In the genomic region with DNA sequence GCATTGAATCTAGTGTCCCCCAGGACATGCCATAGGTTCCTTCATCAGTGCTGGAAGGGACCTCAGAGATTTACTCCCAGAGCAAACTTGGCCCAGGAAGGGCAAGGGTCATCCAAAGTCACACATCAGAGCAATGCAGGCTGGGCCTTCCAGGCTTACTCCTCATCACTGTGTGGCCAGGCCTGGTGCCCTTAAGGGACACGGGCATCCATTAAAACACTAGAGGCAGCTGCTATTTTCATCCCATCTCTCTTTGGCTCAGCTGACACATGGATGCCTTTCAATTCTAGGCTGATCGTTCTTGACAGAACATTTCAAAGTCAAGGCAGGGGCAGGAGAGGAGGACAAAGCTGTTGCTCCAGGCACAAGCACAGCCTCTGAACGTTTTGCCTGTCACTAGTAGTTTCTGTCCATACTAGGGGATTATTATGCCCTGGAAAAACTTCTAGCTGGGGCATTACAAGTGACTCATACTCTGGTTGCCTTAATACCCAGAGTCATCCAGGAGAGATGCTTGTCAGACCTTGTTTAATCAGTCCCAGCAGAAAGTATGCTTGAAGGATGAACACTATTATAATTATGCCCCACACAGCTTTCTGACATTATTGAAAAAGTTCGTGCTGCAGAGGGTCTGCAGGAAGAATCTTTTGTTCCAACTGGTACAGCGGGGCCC, we compare ENCODE assay signal across 18 cellular contexts.
DNase-seq lines count a peak whose midpoint lies in the region; ATAC-seq and TF ChIP-seq lines count a peak whose summit lies in the region.
"Had no signal": no experiment of that assay in that cellular context is flagged by ENCODE, and none has a peak within 500 bp of the region (broad histone marks: within the 10 kb centered on the region; RNA-seq: fewer than 3 reads in every experiment).

No MANE protein-coding gene starts in this region.

- peak; percentile 44 for ATAC-seq in foreskin keratinocyte
- ATAC-seq: GM12878, PC-3 had no signal

- H2AFZ ChIP-seq in PC-9 = no peak overlapping the region

- H3K27ac ChIP-seq in BLaER1 treated with 17β-estradiol and CSF1 and Interleukin-3, amounts not matched to agents 10 nM and 100 nM = peak overlapping the region in 4 of 11 experiments; percentile 33 to 58 (median 53); a peak in 8 of 22 replicates
- H3K27ac ChIP-seq in foreskin keratinocyte (no peak overlapping the region), PC-9 (no peak overlapping the region)

- CTCF ChIA-PET in PC-9 (lab: Charles Lee) = no interaction called here

- H3K4me2 ChIP-seq in BLaER1 treated with 17β-estradiol and CSF1 and Interleukin-3, amounts not matched to agents 10 nM and 100 nM = peak overlapping the region; percentile 19 to 97 (median 82); a peak in 20 of 22 replicates
- no peak overlapping the region for H3K4me2 ChIP-seq in PC-9

- DNase-seq in RPMI7951 (ENCODE audit: low read depth) (peak; percentile 33), foreskin keratinocyte (peak; percentile 31 to 56), mesenteric fat pad (ENCODE audit: low spot score) (peak; percentile 47), middle frontal gyrus (ENCODE audit: extremely low spot score, low spot score) (no peak), PC-9 (no peak)
- no peak for DNase-seq in activated effector memory CD4-positive, alpha-beta T cell treated with Interleukin-2 at 50 U/mL for 16 hours
- DNase-seq: DMS 273 treated with DMSO at 0.1 percent for 48 hours, GDM1, KBM-7, NCI-H1436, NCI-H2029 treated with DMSO at 0.1 percent for 48 hours, NCI-H2171 treated with DMSO at 0.1 percent for 48 hours, NCI-H748 treated with DMSO at 0.1 percent for 48 hours, PC-3, SHP77 had no signal

- intact Hi-C loops in PC-9 (cut with micrococcal nuclease; ENCODE audit: unreplicated experiment) = no loop called here

- H3K9ac ChIP-seq in BLaER1 treated with 17β-estradiol and CSF1 and Interleukin-3, amounts not matched to agents 10 nM and 100 nM = peak overlapping the region in 5 of 11 experiments; percentile 2 to 60 (median 55); a peak in 7 of 22 replicates

- POLR2A ChIA-PET in PC-9 (lab: Charles Lee; ENCODE audit: unreplicated experiment) = interaction anchor here (0.5 kb wide), 1 partner anchor 14 kb away, joined by 10 read pairs; no protein-coding TSS in a partner anchor

- peaks cover 6 to 34% (median 16%) of the 10 kb centered on the region in 11 experiments; a peak in 17 of 22 replicates for H3K9me3 ChIP-seq in BLaER1 treated with 17β-estradiol and CSF1 and Interleukin-3, amounts not matched to agents 10 nM and 100 nM (replicated peaks in 1 of 11)
- H3K9me3 ChIP-seq in PC-9 (ENCODE audit: insufficient read depth, low read depth) = no peaks in the 10 kb centered on the region
- H3K9me3 ChIP-seq: HAP-1 had no signal

- TF ChIP-seq CTCF in foreskin keratinocyte (conservative IDR thresholded peaks at IDR 0.05) (no peak), PC-9 (conservative IDR thresholded peaks at IDR 0.05) (no peak)

- H3K36me3 ChIP-seq in BLaER1 treated with 17β-estradiol and CSF1 and Interleukin-3, amounts not matched to agents 10 nM and 100 nM = peaks cover 0 to 12% (median 0%) of the 10 kb centered on the region in 11 experiments; a peak in 1 of 22 replicates
- no peaks in the 10 kb centered on the region for H3K36me3 ChIP-seq in PC-9 (ENCODE audit: low read depth)
- H3K36me3 ChIP-seq: HAP-1 had no signal

- H3K27me3 ChIP-seq in BLaER1 treated with 17β-estradiol and CSF1 and Interleukin-3, amounts not matched to agents 10 nM and 100 nM = no peaks in the 10 kb centered on the region
- no peaks in the 10 kb centered on the region for H3K27me3 ChIP-seq in foreskin keratinocyte
- H3K27me3 ChIP-seq in PC-9 (ENCODE audit: insufficient read depth, low read depth) = peaks cover 21% of the 10 kb centered on the region

- no TSS peak for BruUV-seq in PC-9 (replicated peaks; lab: Mats Ljungman, UMichigan)

- peaks cover 16 to 74% (median 53%) of the 10 kb centered on the region in 10 experiments for H3K4me1 ChIP-seq in BLaER1 treated with 17β-estradiol and CSF1 and Interleukin-3, amounts not matched to agents 10 nM and 100 nM
- H3K4me1 ChIP-seq in foreskin keratinocyte (peaks cover 18% of the 10 kb centered on the region), PC-9 (replicated peaks; ENCODE audit: insufficient read depth) (no peaks in the 10 kb centered on the region)
- H3K4me1 ChIP-seq: HAP-1 had no signal

- H3K79me2 ChIP-seq in PC-9 (ENCODE audit: low read depth) = no peaks in the 10 kb centered on the region

- no peaks in the 10 kb centered on the region for H4K20me1 ChIP-seq in BLaER1 treated with 17β-estradiol and CSF1 and Interleukin-3, amounts not matched to agents 10 nM and 100 nM
- no peaks in the 10 kb centered on the region for H4K20me1 ChIP-seq in PC-9 (ENCODE audit: insufficient read depth)

- H3K4me3 ChIP-seq in BLaER1 treated with 17β-estradiol and CSF1 and Interleukin-3, amounts not matched to agents 10 nM and 100 nM = peak overlapping the region in 3 of 10 experiments; percentile 17 to 44 (median 20); a peak in 5 of 20 replicates
- H3K4me3 ChIP-seq in PC-9 = no peak overlapping the region
- H3K4me3 ChIP-seq: GM12878, HAP-1 had no signal

- H3K9me2 ChIP-seq in PC-9 (ENCODE audit: insufficient read depth) = no peaks in the 10 kb centered on the region

- no peaks in the 10 kb centered on the region for H3F3A ChIP-seq in PC-9 (ENCODE audit: insufficient read depth, low read depth)

Comparison
In these comparisons a context has a peak if more than half of its experiments do, and no peak if none do; other contexts are left out.
1. DNase-seq: peak in RPMI7951 (single experiment), foreskin keratinocyte (2 of 2) and mesenteric fat pad (single experiment); none in middle frontal gyrus (single experiment), activated effector memory CD4-positive, alpha-beta T cell treated with Interleukin-2 at 50 U/mL for 16 hours (single experiment) and PC-9 (0 of 2).